In the genomic region with DNA sequence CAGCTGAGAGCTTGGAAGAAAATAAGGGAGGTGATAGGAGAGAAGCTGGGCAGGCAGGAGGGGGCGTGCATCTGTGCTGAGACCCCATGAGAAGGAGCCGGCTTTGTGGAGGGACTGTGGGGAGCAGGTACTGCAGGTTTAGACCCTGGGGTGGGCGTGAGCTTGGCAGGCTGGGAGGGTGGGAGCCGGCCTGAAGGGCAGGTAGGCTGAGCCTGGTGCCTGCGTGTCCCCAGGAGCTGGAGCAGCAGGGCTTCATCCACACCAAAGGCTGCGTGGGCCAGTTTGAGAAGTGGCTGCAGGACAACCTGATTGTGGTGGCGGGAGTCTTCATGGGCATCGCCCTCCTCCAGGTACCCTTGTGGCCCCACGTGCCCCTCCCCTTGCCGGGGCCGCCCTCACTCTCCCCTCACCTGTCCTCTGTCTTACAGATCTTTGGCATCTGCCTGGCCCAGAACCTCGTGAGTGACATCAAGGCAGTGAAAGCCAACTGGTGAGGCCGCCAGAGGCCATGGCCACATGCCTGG, we compare ENCODE assay signal across 24 cellular contexts. TPM values are rescaled to one million over a fixed set of nuclear protein-coding genes. Genes with fewer than 3 reads are reported as not detected.
"Had no signal": no experiment of that assay in that cellular context is flagged by ENCODE, and none has a peak within 500 bp of the region (broad histone marks: within the 10 kb centered on the region; RNA-seq: fewer than 3 reads in every experiment).

No MANE protein-coding gene starts in this region.

- H3K27ac ChIP-seq: HL-60, KMS-11, SJSA1, SK-N-MC had no signal

- DNase-seq: Kasumi-1, MM.1S, NCI-H1092 treated with DMSO at 0.1 percent for 48 hours, NCI-H1436, NCI-H187, NCI-H2029, NCI-H2081 treated with DMSO at 0.1 percent for 48 hours, NCI-H2171, NCI-H226, NCI-H446, NCI-H510A, NCI-H524 treated with DMSO at 0.1 percent for 48 hours, NCI-H69, NCI-H774, Right ventricle myocardium superior, RPMI8226, SIG-M5 had no signal

- H3K4me2 ChIP-seq: KMS-11 had no signal

- H3K27ac Mint-ChIP-seq: IgD-negative memory B cell had no signal

- H3K9me3 ChIP-seq: SJSA1 had no signal

- H3K9me3 Mint-ChIP-seq: IgD-negative memory B cell had no signal

- H3K9ac ChIP-seq: KMS-11 had no signal

- ATAC-seq: K562 had no signal

- H3K4me3 Mint-ChIP-seq: IgD-negative memory B cell had no signal

- H3K4me3 ChIP-seq: K562, SJSA1, SK-N-MC had no signal

RNA-seq across cellular contexts. Expression of a gene that starts 26.1 kb away (rescaled TPM):
- total RNA-seq: K562, M059J, Right ventricle myocardium superior, SJSA1 had no signal
- polyA plus RNA-seq: IgD-negative memory B cell, K562 had no signal

RNA-seq across cellular contexts. Expression of a gene that starts 26.2 kb away (rescaled TPM):
- total RNA-seq: K562, M059J, Right ventricle myocardium superior, SJSA1 had no signal
- polyA plus RNA-seq: IgD-negative memory B cell, K562 had no signal
